17 cellular contexts compared by ENCODE assay signal in genomic region chr16:28165549-28166046, GRCh38. TPM values are rescaled to one million over a fixed set of nuclear protein-coding genes. Genes with fewer than 3 reads are reported as not detected.
A peak's percentile ranks its signal among the peaks of the same experiment; 100 is the strongest.
DNase-seq lines count a peak whose midpoint lies in the region; ATAC-seq and TF ChIP-seq lines count a peak whose summit lies in the region.
"Had no signal": no experiment of that assay in that cellular context is flagged by ENCODE, and none has a peak within 500 bp of the region (broad histone marks: within the 10 kb centered on the region; RNA-seq: fewer than 3 reads in every experiment).

No MANE protein-coding gene starts in this region.

- no peak for TF ChIP-seq POLR2A in erythroblast (IDR thresholded peaks at IDR 0.05; ENCODE audit: low read length)

- H3K27ac Mint-ChIP-seq in activated T-cell treated with anti-CD3 and anti-CD28 coated beads, Interleukin-2, amount 50 U/mL, for 72 hours, result peak overlapping the region; percentile 62
- H3K27ac Mint-ChIP-seq in chondrocyte (ENCODE audit: unreplicated experiment), result peak overlapping the region; percentile 28
- peak overlapping the region; percentile 33 for H3K27ac Mint-ChIP-seq in stimulated activated naive B cell treated with anti-CD40 and anti-IgM and Interleukin-4, amounts not matched to agents 10 μg/mL and 1 μg/mL and 100 μg/mL, for 72 hours

- H3K79me2 ChIP-seq in PC-9 (ENCODE audit: low read depth), result peaks cover 51% of the 10 kb centered on the region

- BruUV-seq in PC-9 (replicated peaks; lab: Mats Ljungman, UMichigan), result no TSS peak

- no peaks in the 10 kb centered on the region for H3K27me3 Mint-ChIP-seq in activated T-cell treated with anti-CD3 and anti-CD28 coated beads, Interleukin-2, amount 50 U/mL, for 72 hours (ENCODE audit: low read depth)
- no peaks in the 10 kb centered on the region for H3K27me3 Mint-ChIP-seq in chondrocyte (ENCODE audit: low read depth)
- no peaks in the 10 kb centered on the region for H3K27me3 Mint-ChIP-seq in stimulated activated naive B cell treated with anti-CD40 and anti-IgM and Interleukin-4, amounts not matched to agents 10 μg/mL and 1 μg/mL and 100 μg/mL, for 72 hours

- peaks cover 67% of the 10 kb centered on the region for H3F3A ChIP-seq in PC-9 (ENCODE audit: insufficient read depth, low read depth)

- ATAC-seq in activated T-cell treated with anti-CD3 and anti-CD28 coated beads, Interleukin-2, amount 50 U/mL, for 72 hours (replicated peaks in 1 of 2), result no peak
- peak; percentile 25 to 32 for ATAC-seq in stimulated activated naive B cell treated with anti-CD40 and anti-IgM and Interleukin-4, amounts not matched to agents 10 μg/mL and 1 μg/mL and 100 μg/mL, for 72 hours (replicated peaks)
- ATAC-seq: pancreas, PC-3 had no signal

- H3K4me3 Mint-ChIP-seq in activated T-cell treated with anti-CD3 and anti-CD28 coated beads, Interleukin-2, amount 50 U/mL, for 72 hours, result peak overlapping the region; percentile 28 to 32
- H3K4me3 Mint-ChIP-seq in chondrocyte (ENCODE audit: unreplicated experiment), result no peak overlapping the region
- H3K4me3 Mint-ChIP-seq in stimulated activated naive B cell treated with anti-CD40 and anti-IgM and Interleukin-4, amounts not matched to agents 10 μg/mL and 1 μg/mL and 100 μg/mL, for 72 hours, result no peak overlapping the region

- no peak overlapping the region for H2AFZ ChIP-seq in PC-9

- intact Hi-C loops in PC-9 (cut with micrococcal nuclease; ENCODE audit: unreplicated experiment), result loop anchor here (5.0 kb wide), 2 partner anchors 33 to 97 kb away; no protein-coding TSS in a partner anchor

- CTCF ChIA-PET in PC-9 (lab: Charles Lee), result no interaction called here

- no peak overlapping the region for H3K4me3 ChIP-seq in PC-9
- H3K4me3 ChIP-seq: pancreas had no signal

- H3K4me1 Mint-ChIP-seq in activated T-cell treated with anti-CD3 and anti-CD28 coated beads, Interleukin-2, amount 50 U/mL, for 72 hours (ENCODE audit: low read depth), result peaks cover 89% of the 10 kb centered on the region
- H3K4me1 Mint-ChIP-seq in chondrocyte (ENCODE audit: low read depth), result peaks cover 53% of the 10 kb centered on the region
- H3K4me1 Mint-ChIP-seq in stimulated activated naive B cell treated with anti-CD40 and anti-IgM and Interleukin-4, amounts not matched to agents 10 μg/mL and 1 μg/mL and 100 μg/mL, for 72 hours, result peaks cover 32 to 76% of the 10 kb centered on the region in 2 donors

- POLR2A ChIA-PET in PC-9 (lab: Charles Lee; ENCODE audit: unreplicated experiment), result interaction anchor here (0.5 kb wide), 1 partner anchor 644 kb away, joined by 5 read pairs; no protein-coding TSS in a partner anchor

- H3K27me3 ChIP-seq in PC-9 (ENCODE audit: insufficient read depth, low read depth), result no peaks in the 10 kb centered on the region
- H3K27me3 ChIP-seq: pancreas had no signal

- DNase-seq in activated T-cell treated with anti-CD3 and anti-CD28 coated beads, Interleukin-2, amount 50 U/mL, for 72 hours, result no peak
- DNase-seq in activated T-cell treated with anti-CD3 and anti-CD28 coated beads, Interleukin-2, amount 50 U/mL, for 1 hour, result no peak
- DNase-seq in PC-9 (peak in 1 of 2 experiments; percentile 34), chondrocyte (ENCODE audit: low spot score) (no peak), erythroblast (lab: John Stamatoyannopoulos, UW) (no peak), RKO (ENCODE audit: low spot score) (no peak), NCI-H187 (lab: John Stamatoyannopoulos, UW) (no peak)
- DNase-seq in stimulated activated naive B cell treated with anti-CD40 and anti-IgM and Interleukin-4, amounts not matched to agents 10 μg/mL and 1 μg/mL and 100 μg/mL, for 72 hours, result no peak
- DNase-seq: activated CD4-positive, CD25-positive, alpha-beta regulatory T cell treated with anti-CD3 and anti-CD28 coated beads, Interleukin-2, amount 50 U/mL, for 72 hours; activated effector memory CD4-positive, alpha-beta T cell treated with Interleukin-2 at 50 U/mL for 16 hours; foreskin fibroblast; mesenchymal stem cell; NCI-H146; pancreas; PC-3; small intestine; SW 1271 had no signal

- no peaks in the 10 kb centered on the region for H3K9me3 ChIP-seq in PC-9 (ENCODE audit: insufficient read depth, low read depth)
- H3K9me3 ChIP-seq: pancreas had no signal

- peaks cover 17 to 32% of the 10 kb centered on the region in 2 donors for H3K36me3 Mint-ChIP-seq in activated T-cell treated with anti-CD3 and anti-CD28 coated beads, Interleukin-2, amount 50 U/mL, for 72 hours (ENCODE audit: insufficient read depth in 2 of 2)
- peaks cover 23% of the 10 kb centered on the region for H3K36me3 Mint-ChIP-seq in chondrocyte (ENCODE audit: low read depth)
- H3K36me3 Mint-ChIP-seq in stimulated activated naive B cell treated with anti-CD40 and anti-IgM and Interleukin-4, amounts not matched to agents 10 μg/mL and 1 μg/mL and 100 μg/mL, for 72 hours, result peaks cover 45 to 52% of the 10 kb centered on the region in 2 donors

- peak overlapping the region; percentile 86 for H3K27ac ChIP-seq in PC-9
- H3K27ac ChIP-seq: pancreas had no signal

- no peaks in the 10 kb centered on the region for H3K9me3 Mint-ChIP-seq in activated T-cell treated with anti-CD3 and anti-CD28 coated beads, Interleukin-2, amount 50 U/mL, for 72 hours
- no peaks in the 10 kb centered on the region for H3K9me3 Mint-ChIP-seq in chondrocyte (ENCODE audit: low read depth)
- no peaks in the 10 kb centered on the region for H3K9me3 Mint-ChIP-seq in stimulated activated naive B cell treated with anti-CD40 and anti-IgM and Interleukin-4, amounts not matched to agents 10 μg/mL and 1 μg/mL and 100 μg/mL, for 72 hours

- peaks cover 12% of the 10 kb centered on the region; the same call in 1 of the 2 replicates for H4K20me1 ChIP-seq in PC-9 (ENCODE audit: insufficient read depth)

- peaks cover 53% of the 10 kb centered on the region for H3K4me1 ChIP-seq in PC-9 (replicated peaks; ENCODE audit: insufficient read depth)

- peak overlapping the region; percentile 74 for H3K4me2 ChIP-seq in PC-9

- TF ChIP-seq CTCF in PC-9 (conservative IDR thresholded peaks at IDR 0.05) (no peak), chondrocyte (IDR thresholded peaks at IDR 0.05) (no peak)

- no peaks in the 10 kb centered on the region for H3K9me2 ChIP-seq in PC-9 (ENCODE audit: insufficient read depth)

- H3K36me3 ChIP-seq in PC-9 (ENCODE audit: low read depth), result peaks cover 42% of the 10 kb centered on the region

RNA-seq across cellular contexts. Expression of gene XPO6, which starts 46.2 kb away (rescaled TPM):
- total RNA-seq in activated T-cell treated with anti-CD3 and anti-CD28 coated beads, Interleukin-2, amount 50 U/mL, for 72 hours, result 100 to 1,000 TPM; 276 to 279 TPM
- total RNA-seq in PC-9 (2021) (154 and 221 TPM in 2 replicates), chondrocyte (124 to 133 TPM (median 128 TPM) in 3 replicates)

Comparison
In these comparisons a context has a peak if more than half of its experiments do, and no peak if none do; other contexts are left out.
1. ATAC-seq: peak in stimulated activated naive B cell treated with anti-CD40 and anti-IgM and Interleukin-4, amounts not matched to agents 10 μg/mL and 1 μg/mL and 100 μg/mL, for 72 hours (2 of 2); none in activated T-cell treated with anti-CD3 and anti-CD28 coated beads, Interleukin-2, amount 50 U/mL, for 72 hours (0 of 2).
2. H3K4me3 Mint-ChIP-seq: peak in activated T-cell treated with anti-CD3 and anti-CD28 coated beads, Interleukin-2, amount 50 U/mL, for 72 hours (2 of 2); none in chondrocyte (single experiment) and stimulated activated naive B cell treated with anti-CD40 and anti-IgM and Interleukin-4, amounts not matched to agents 10 μg/mL and 1 μg/mL and 100 μg/mL, for 72 hours (0 of 2).
3. Peak in every context shown above with its lines, with median percentiles within 50 percentile points of each other: H3K27ac Mint-ChIP-seq.